14 cellular contexts compared by ENCODE assay signal in genomic region chr4:3217771-3218170, GRCh38. TPM values are rescaled to one million over a fixed set of nuclear protein-coding genes. Genes with fewer than 3 reads are reported as not detected.
"Had no signal": no experiment of that assay in that cellular context is flagged by ENCODE, and none has a peak within 500 bp of the region (broad histone marks: within the 10 kb centered on the region; RNA-seq: fewer than 3 reads in every experiment).

No MANE protein-coding gene starts in this region.

- H3K27ac ChIP-seq: coronary artery had no signal

- H3K4me3 ChIP-seq: coronary artery had no signal

- ATAC-seq: left lobe of liver; naive thymus-derived CD4-positive, alpha-beta T cell had no signal

- DNase-seq: effector CD4-positive, alpha-beta T cell; endodermal cell; foreskin melanocyte; hippocampal formation; kidney glomerular epithelial cell; mesendoderm; naive thymus-derived CD4-positive, alpha-beta T cell; nephron progenitor cell; small intestine; stimulated activated CD4-positive, alpha-beta T cell treated with anti-CD3 and anti-CD28 coated beads, Interleukin-12 subunit alpha, Interleukin-12 subunit beta, amount 100 ng/mL, for 4 hours; stimulated activated naive CD4-positive, alpha-beta T cell treated with Interleukin-2 at 50 U/mL for 16 hours; trophoblast cell had no signal

- FAIRE-seq: small intestine had no signal

RNA-seq across cellular contexts. Expression of gene MSANTD1, which starts 31.2 kb away (rescaled TPM):
- polyA plus RNA-seq: naive thymus-derived CD4-positive, alpha-beta T cell had no signal
